Comparison of ENCODE assay signal across 9 cellular contexts in the genomic region with DNA sequence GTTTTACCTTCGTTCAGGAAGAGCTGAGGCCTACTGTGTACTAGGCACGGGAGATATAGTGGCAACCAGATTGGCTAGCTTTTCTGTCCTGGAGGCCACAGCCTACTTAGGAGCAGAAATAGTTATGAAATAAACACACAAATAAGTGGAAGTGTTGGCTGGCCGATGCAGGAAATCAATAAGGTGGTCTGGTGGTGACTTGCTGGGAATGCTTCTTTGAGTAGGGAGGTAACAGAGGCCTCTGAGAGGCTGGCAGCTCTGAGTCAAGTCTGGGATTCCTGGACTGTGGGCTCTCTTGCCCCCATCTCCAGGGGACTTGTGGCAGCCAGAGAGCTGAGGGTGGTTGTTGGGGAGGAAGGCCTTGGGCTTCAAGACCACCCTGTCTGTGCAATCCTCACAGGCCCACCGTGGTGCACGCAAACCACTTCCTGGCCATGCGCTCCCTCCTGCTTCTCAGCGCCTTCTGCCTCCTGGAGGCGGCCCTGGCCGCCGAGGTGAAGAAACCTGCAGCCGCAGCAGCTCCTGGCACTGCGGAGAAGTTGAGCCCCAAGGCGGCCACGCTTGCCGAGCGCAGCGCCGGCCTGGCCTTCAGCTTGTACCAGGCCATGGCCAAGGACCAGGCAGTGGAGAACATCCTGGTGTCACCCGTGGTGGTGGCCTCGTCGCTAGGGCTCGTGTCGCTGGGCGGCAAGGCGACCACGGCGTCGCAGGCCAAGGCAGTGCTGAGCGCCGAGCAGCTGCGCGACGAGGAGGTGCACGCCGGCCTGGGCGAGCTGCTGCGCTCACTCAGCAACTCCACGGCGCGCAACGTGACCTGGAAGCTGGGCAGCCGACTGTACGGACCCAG. TPM values are rescaled to one million over a fixed set of nuclear protein-coding genes. Genes with fewer than 3 reads are reported as not detected.
DNase-seq lines count a peak whose midpoint lies in the region; ATAC-seq and TF ChIP-seq lines count a peak whose summit lies in the region.
"Had no signal": no experiment of that assay in that cellular context is flagged by ENCODE, and none has a peak within 500 bp of the region (broad histone marks: within the 10 kb centered on the region; RNA-seq: fewer than 3 reads in every experiment).

No MANE protein-coding gene starts in this region.

- no peak for ATAC-seq in GM21576 (IDR thresholded peaks at IDR 0.05; ENCODE audit: unreplicated experiment)

- TF ChIP-seq CTCF in H9 (conservative IDR thresholded peaks at IDR 0.05), result no peak
- no peak for TF ChIP-seq CTCF in right atrium auricular region (IDR thresholded peaks at IDR 0.05)

- no peaks in the 10 kb centered on the region for H3K27me3 ChIP-seq in H9 (ENCODE audit: insufficient read depth, low read length)
- H3K27me3 ChIP-seq in right atrium auricular region, result no peaks in the 10 kb centered on the region

- H3K9me3 ChIP-seq in H9 (ENCODE audit: control insufficient read depth, low read depth, low read length) (no peaks in the 10 kb centered on the region), right atrium auricular region (no peaks in the 10 kb centered on the region)
- H3K9me3 ChIP-seq: prostate gland had no signal

- no peaks in the 10 kb centered on the region for H4K20me1 ChIP-seq in H9 (ENCODE audit: control insufficient read depth, insufficient read depth, insufficient read length)

- no peak overlapping the region for H4K91ac ChIP-seq in H9 (ENCODE audit: insufficient read length, low read depth, low read length)

- no peak overlapping the region for H2BK12ac ChIP-seq in H9 (ENCODE audit: insufficient read length, low read depth, low read length)

- H3K27me3 Mint-ChIP-seq in H9 (ENCODE audit: low read depth), result no peaks in the 10 kb centered on the region
- H3K27me3 Mint-ChIP-seq in activated naive CD8-positive, alpha-beta T cell treated with anti-CD3 and anti-CD28 coated beads for 36 hours, result no peaks in the 10 kb centered on the region

- peaks cover 19% of the 10 kb centered on the region for H3K23me2 ChIP-seq in H9 (ENCODE audit: insufficient read length, low read depth, low read length, poor library complexity, severe bottlenecking)

- H4K5ac ChIP-seq in H9 (ENCODE audit: insufficient read length, low read depth, low read length), result no peak overlapping the region

- H3K27ac ChIP-seq in H9 (ENCODE audit: insufficient read length, low read depth, low read length) (no peak overlapping the region), right atrium auricular region (peak overlapping the region; percentile 100), skin epidermis (peak overlapping the region in 14 of 21 experiments; percentile 0 to 99 (median 45))

- H3K4me1 ChIP-seq in H9 (ENCODE audit: insufficient read depth, low read length) (peaks cover 9% of the 10 kb centered on the region), right atrium auricular region (peaks cover 0 to 82% of the 10 kb centered on the region in 2 donors)

- peaks cover 30 to 35% of the 10 kb centered on the region in 2 experiments for H3K4me1 Mint-ChIP-seq in H9
- H3K4me1 Mint-ChIP-seq in activated naive CD8-positive, alpha-beta T cell treated with anti-CD3 and anti-CD28 coated beads for 36 hours, result peaks cover 36% of the 10 kb centered on the region

- peaks cover 41 to 67% (median 54%) of the 10 kb centered on the region in 3 experiments for H3K36me3 Mint-ChIP-seq in H9 (ENCODE audit: insufficient read depth in 1 of 3, low read depth in 3 of 3)
- no peaks in the 10 kb centered on the region for H3K36me3 Mint-ChIP-seq in activated naive CD8-positive, alpha-beta T cell treated with anti-CD3 and anti-CD28 coated beads for 36 hours

- no peak overlapping the region for H3K56ac ChIP-seq in H9 (ENCODE audit: insufficient read length, low read depth, low read length)

- no CpG with 5 or more reads among the region's 43 CpGs for WGBS in H9 (ENCODE audit: extremely low coverage, insufficient read length, low lambda C conversion rate)

- no peak overlapping the region for H3K4me2 ChIP-seq in H9 (ENCODE audit: insufficient read depth, insufficient read length, low read length)

- H3K9ac ChIP-seq in H9 (ENCODE audit: extremely low read depth, insufficient read length, low read length), result no peak overlapping the region

- H2BK20ac ChIP-seq in H9 (ENCODE audit: low read depth, low read length, poor library complexity, severe bottlenecking), result no peak overlapping the region

- H3K27ac Mint-ChIP-seq in H9, result peak overlapping the region in 2 of 3 experiments; percentile 32 to 92; a peak in 3 of 7 replicates
- H3K27ac Mint-ChIP-seq in activated naive CD8-positive, alpha-beta T cell treated with anti-CD3 and anti-CD28 coated beads for 36 hours, result peak overlapping the region; percentile 59

- peak overlapping the region in 1 of 2 experiments; percentile 16; a peak in 1 of 5 replicates for H3K4me3 Mint-ChIP-seq in H9
- peak overlapping the region; percentile 40 for H3K4me3 Mint-ChIP-seq in activated naive CD8-positive, alpha-beta T cell treated with anti-CD3 and anti-CD28 coated beads for 36 hours

- no peak overlapping the region for H3K18ac ChIP-seq in H9 (ENCODE audit: insufficient read length, low read depth, low read length)

- H2BK5ac ChIP-seq in H9 (ENCODE audit: insufficient read length, low read length), result no peak overlapping the region

- DNase-seq in H9, result no peak
- DNase-seq in activated naive CD8-positive, alpha-beta T cell treated with anti-CD3 and anti-CD28 coated beads for 36 hours, result peak; percentile 40
- no peak for DNase-seq in right atrium auricular region (ENCODE audit: low spot score)
- DNase-seq in NCI-H2029 treated with DMSO at 0.1 percent for 48 hours (lab: John Stamatoyannopoulos, UW), result no peak
- no peak for DNase-seq in A172 (ENCODE audit: low spot score)
- DNase-seq: activated CD4-positive, alpha-beta T cell treated with anti-CD3 and anti-CD28 coated beads for 4 hours had no signal

- H3K79me1 ChIP-seq in H9 (ENCODE audit: insufficient read depth, low read depth, low read length, poor library complexity, severe bottlenecking), result peaks cover 3% of the 10 kb centered on the region

- H3K4me3 ChIP-seq in right atrium auricular region, result peak overlapping the region in 1 of 2 donors; percentile 82
- no peak overlapping the region for H3K4me3 ChIP-seq in skin epidermis
- H3K4me3 ChIP-seq: prostate gland had no signal

- no peak overlapping the region for H3K4ac ChIP-seq in H9 (ENCODE audit: low read depth, low read length)

- peaks cover 32% of the 10 kb centered on the region; the same call in 1 of the 2 replicates for H3K79me2 ChIP-seq in H9 (ENCODE audit: insufficient read depth, low read length)

- H2AFZ ChIP-seq in H9 (ENCODE audit: low read length), result no peak overlapping the region

- H3K9me3 Mint-ChIP-seq in H9, result no peaks in the 10 kb centered on the region
- H3K9me3 Mint-ChIP-seq in activated naive CD8-positive, alpha-beta T cell treated with anti-CD3 and anti-CD28 coated beads for 36 hours, result no peaks in the 10 kb centered on the region

- H3K36me3 ChIP-seq in right atrium auricular region, result peaks cover 55% of the 10 kb centered on the region

- no peak overlapping the region; the same call in 1 of the 2 replicates for H3K14ac ChIP-seq in H9 (ENCODE audit: insufficient read depth, low read length)

- no peak overlapping the region for H3T11ph ChIP-seq in H9 (ENCODE audit: low read length)

- no peak overlapping the region for H2BK15ac ChIP-seq in H9 (ENCODE audit: low read depth, low read length)

- H4K8ac ChIP-seq in H9 (replicated peaks; ENCODE audit: insufficient read length, low read depth, low read length), result no peak overlapping the region

- no peak overlapping the region for H2AK5ac ChIP-seq in H9 (ENCODE audit: insufficient read length, low read length)

- H3K23ac ChIP-seq in H9 (ENCODE audit: insufficient read length, low read depth, low read length), result no peak overlapping the region

- no peak overlapping the region for H2BK120ac ChIP-seq in H9 (ENCODE audit: low read depth, low read length, poor library complexity, severe bottlenecking)

RNA-seq across cellular contexts. Expression of gene SERPINH1, which starts 4.1 kb away (rescaled TPM):
- 253 and 263 TPM in 2 replicates for total RNA-seq in H9 (2021)
- 10 to 100 TPM; 18.9 to 19.4 TPM for total RNA-seq in activated naive CD8-positive, alpha-beta T cell treated with anti-CD3 and anti-CD28 coated beads for 36 hours
- total RNA-seq in right atrium auricular region, result 100 to 1,000 TPM; 114 to 195 TPM
- total RNA-seq in A172 (2014; rRNA removed; shearing (Covaris generic)), result 387 and 394 TPM in 2 replicates

RNA-seq across cellular contexts. Expression of gene GDPD5, which starts 40.4 kb away (rescaled TPM):
- total RNA-seq in H9 (2021) (6.9 and 7.8 TPM in 2 replicates), right atrium auricular region (1 to 10 TPM; 3.5 to 6.1 TPM)
- total RNA-seq in activated naive CD8-positive, alpha-beta T cell treated with anti-CD3 and anti-CD28 coated beads for 36 hours, result 1 to 10 TPM; 5.9 to 6.6 TPM
- total RNA-seq in A172 (2014; rRNA removed; shearing (Covaris generic)), result 33.7 and 49.4 TPM in 2 replicates

Comparison
In these comparisons a context has a peak if more than half of its experiments do, and no peak if none do; other contexts are left out.
1. RNA of gene SERPINH1, which starts 4.1 kb away (total RNA-seq): 387 to 394 TPM in A172, 253 to 263 TPM in H9 and 114 to 195 TPM in right atrium auricular region; 18.9 to 19.4 TPM in activated naive CD8-positive, alpha-beta T cell treated with anti-CD3 and anti-CD28 coated beads for 36 hours; every median in the first group is over 4 times any median in the second.